In genomic region chr6:123030292-123030691, GRCh38 we compare ENCODE assay signal across 17 cellular contexts. TPM values are rescaled to one million over a fixed set of nuclear protein-coding genes. Genes with fewer than 3 reads are reported as not detected.
"Had no signal": no experiment of that assay in that cellular context is flagged by ENCODE, and none has a peak within 500 bp of the region (broad histone marks: within the 10 kb centered on the region; RNA-seq: fewer than 3 reads in every experiment).

No MANE protein-coding gene starts in this region.

- DNase-seq: activated CD4-positive, alpha-beta T cell treated with anti-CD3 and anti-CD28 coated beads, Interleukin-2, amount 50 U/mL, for 4 hours; activated naive CD4-positive, alpha-beta T cell treated with Interleukin-2 at 50 U/mL for 16 hours; activated T-cell treated with anti-CD3 and anti-CD28 coated beads for 4 hours; aorta; caudate nucleus; immature natural killer cell; nephron progenitor cell; occipital lobe; right cardiac atrium; stimulated activated naive CD8-positive, alpha-beta T cell treated with anti-CD3 and anti-CD28 coated beads, Interleukin-15, Interleukin-2, amounts not matched to agents 100 U/mL and 50 U/mL, for 24 hours; trophoblast cell had no signal

- H3K4me3 ChIP-seq: coronary artery, smooth muscle cell had no signal

- H3K27me3 Mint-ChIP-seq: progenitor cell of endocrine pancreas had no signal

- H3K27ac ChIP-seq: coronary artery, foreskin keratinocyte had no signal

- H3K9me3 Mint-ChIP-seq: nephron progenitor cell had no signal

- H3K4me1 Mint-ChIP-seq: immature natural killer cell had no signal

- H3K4me1 ChIP-seq: foreskin keratinocyte had no signal

- H3K4me3 Mint-ChIP-seq: immature natural killer cell, nephron progenitor cell had no signal

- H3K27ac Mint-ChIP-seq: immature natural killer cell, nephron progenitor cell, progenitor cell of endocrine pancreas had no signal

- H3K27me3 ChIP-seq: foreskin keratinocyte had no signal

- H3K4me2 ChIP-seq: smooth muscle cell had no signal

- ATAC-seq: activated CD4-positive, CD25-positive, alpha-beta regulatory T cell treated with anti-CD3 and anti-CD28 coated beads, Interleukin-2, amount 50 U/mL, for 24 hours; foreskin keratinocyte; right cardiac atrium; stimulated activated naive CD8-positive, alpha-beta T cell treated with anti-CD3 and anti-CD28 coated beads, Interleukin-15, Interleukin-2, amounts not matched to agents 100 U/mL and 50 U/mL, for 24 hours had no signal

- H3K36me3 Mint-ChIP-seq: immature natural killer cell had no signal

RNA-seq across cellular contexts. Expression of gene CLVS2, which starts 34.3 kb away (rescaled TPM):
- total RNA-seq: foreskin keratinocyte, mesenteric fat pad, right cardiac atrium, smooth muscle cell had no signal
- polyA plus RNA-seq: foreskin keratinocyte, immature natural killer cell, smooth muscle cell had no signal
